ENCODE assay signal across 8 cellular contexts in the genomic region with DNA sequence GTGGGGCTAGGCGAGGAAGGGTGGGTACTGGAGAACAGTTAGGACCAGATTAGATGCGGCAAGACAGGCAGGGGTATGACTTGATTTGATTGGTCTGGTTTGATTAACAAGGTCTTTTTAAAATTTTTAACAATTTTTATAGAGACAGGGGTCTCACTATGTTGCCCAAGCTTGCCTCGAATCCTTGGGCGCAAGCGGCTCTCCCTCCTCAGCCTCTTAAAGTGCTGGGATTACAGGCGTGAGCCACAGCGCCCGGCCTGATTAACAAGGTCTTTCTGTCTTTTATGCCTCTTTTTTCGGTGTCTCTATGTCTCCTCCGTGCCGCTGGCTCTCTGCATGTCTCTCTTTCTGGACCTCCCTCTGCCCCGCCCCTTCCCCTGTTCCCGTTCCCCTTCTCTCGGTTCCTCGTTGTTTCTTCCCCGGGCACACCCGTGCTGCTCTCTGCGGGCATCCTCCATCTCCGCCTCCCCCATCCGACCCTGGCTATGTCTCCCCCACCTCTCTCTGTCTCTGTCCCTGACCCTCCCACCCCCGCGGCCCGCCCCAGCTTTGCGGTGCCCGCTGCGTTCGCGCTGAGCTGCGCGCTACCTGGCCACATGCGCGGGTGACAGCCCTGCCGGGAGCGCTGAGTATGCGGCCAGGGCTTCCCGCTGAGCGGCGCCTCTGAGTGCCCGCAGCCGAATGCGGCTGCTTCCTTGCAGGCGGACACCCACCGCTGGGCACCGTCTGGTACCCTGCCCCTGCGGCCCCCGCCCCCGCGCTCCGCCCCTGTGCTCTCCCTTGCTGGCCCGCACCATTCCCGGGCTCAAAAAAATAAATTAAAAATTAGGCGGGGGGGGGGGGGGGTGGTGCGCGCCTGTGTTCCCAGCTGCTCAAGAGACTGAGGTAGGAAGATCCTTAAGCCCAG. TPM values are rescaled to one million over a fixed set of nuclear protein-coding genes. Genes with fewer than 3 reads are reported as not detected.
A peak's percentile ranks its signal among the peaks of the same experiment; 100 is the strongest.
DNase-seq lines count a peak whose midpoint lies in the region; ATAC-seq and TF ChIP-seq lines count a peak whose summit lies in the region.
"Had no signal": no experiment of that assay in that cellular context is flagged by ENCODE, and none has a peak within 500 bp of the region (broad histone marks: within the 10 kb centered on the region; RNA-seq: fewer than 3 reads in every experiment).

No MANE protein-coding gene starts in this region.

- H3K27ac ChIP-seq in SJCRH30 (no peak overlapping the region), foreskin keratinocyte (no peak overlapping the region)
- H3K27ac ChIP-seq: C4-2B, epithelial cell of prostate had no signal

- no peak for TF ChIP-seq CTCF in foreskin keratinocyte (conservative IDR thresholded peaks at IDR 0.05)

- H3K27me3 ChIP-seq in SJCRH30 (peaks cover 4% of the 10 kb centered on the region; the same call in 1 of the 2 replicates), foreskin keratinocyte (peaks cover 39% of the 10 kb centered on the region)

- H3K9me3 ChIP-seq in SJCRH30 (replicated peaks), result 0 out of 2 replicates have a peak, but pooled peaks cover 2% of the 10 kb centered on the region

- peaks cover 9% of the 10 kb centered on the region for H3K4me1 Mint-ChIP-seq in stimulated activated naive CD8-positive, alpha-beta T cell treated with anti-CD3 and anti-CD28 coated beads, Interleukin-15, amount 100 ng/mL, for 72 hours

- DNase-seq in NCI-H2029 (lab: John Stamatoyannopoulos, UW), result peak; percentile 58
- no peak for DNase-seq in NCI-H2029 treated with DMSO at 0.1 percent for 48 hours (lab: John Stamatoyannopoulos, UW)
- peak; percentile 24 to 27 for DNase-seq in SJCRH30
- no peak for DNase-seq in foreskin keratinocyte
- DNase-seq in stimulated activated naive CD8-positive, alpha-beta T cell treated with anti-CD3 and anti-CD28 coated beads, Interleukin-15, amount 100 ng/mL, for 72 hours, result no peak
- no peak for DNase-seq in inferior parietal cortex (ENCODE audit: extremely low spot score)

- no peaks in the 10 kb centered on the region for H3K9me3 Mint-ChIP-seq in stimulated activated naive CD8-positive, alpha-beta T cell treated with anti-CD3 and anti-CD28 coated beads, Interleukin-15, amount 100 ng/mL, for 72 hours

- no peaks in the 10 kb centered on the region for H3K36me3 ChIP-seq in SJCRH30

- H3K27ac Mint-ChIP-seq in stimulated activated naive CD8-positive, alpha-beta T cell treated with anti-CD3 and anti-CD28 coated beads, Interleukin-15, amount 100 ng/mL, for 72 hours, result no peak overlapping the region

- H3K4me1 ChIP-seq in SJCRH30 (no peaks in the 10 kb centered on the region), foreskin keratinocyte (no peaks in the 10 kb centered on the region)

- peak overlapping the region; percentile 68 to 76 for H3K4me3 Mint-ChIP-seq in stimulated activated naive CD8-positive, alpha-beta T cell treated with anti-CD3 and anti-CD28 coated beads, Interleukin-15, amount 100 ng/mL, for 72 hours

- ATAC-seq in foreskin keratinocyte, result peak; percentile 44
- peak; percentile 67 for ATAC-seq in stimulated activated naive CD8-positive, alpha-beta T cell treated with anti-CD3 and anti-CD28 coated beads, Interleukin-15, amount 100 ng/mL, for 72 hours

- H3K4me3 ChIP-seq in SJCRH30, result peak overlapping the region; percentile 5; the same call in 1 of the 2 replicates

- peaks cover 55% of the 10 kb centered on the region for H3K27me3 Mint-ChIP-seq in stimulated activated naive CD8-positive, alpha-beta T cell treated with anti-CD3 and anti-CD28 coated beads, Interleukin-15, amount 100 ng/mL, for 72 hours

RNA-seq across cellular contexts. Expression of gene SDHAF1, which starts 8.1 kb away (rescaled TPM):
- 21.6 and 27.9 TPM in 2 replicates for total RNA-seq in SJCRH30 (2014; rRNA removed; shearing (Covaris generic))
- 9.2 and 11.5 TPM in 2 replicates for total RNA-seq in foreskin keratinocyte
- 14.0 and 14.9 TPM in 2 replicates for polyA plus RNA-seq in foreskin keratinocyte

RNA-seq across cellular contexts. Expression of gene SYNE4, which starts 21.7 kb away (rescaled TPM):
- total RNA-seq in SJCRH30 (2014; rRNA removed; shearing (Covaris generic)), result 0.10 and 0.20 TPM in 2 replicates
- 1.2 TPM in 2 replicates for total RNA-seq in foreskin keratinocyte
- 1.3 and 1.8 TPM in 2 replicates for polyA plus RNA-seq in foreskin keratinocyte

RNA-seq across cellular contexts. Expression of gene ALKBH6, which starts 27.1 kb away (rescaled TPM):
- 17.4 and 19.8 TPM in 2 replicates for total RNA-seq in SJCRH30 (2014; rRNA removed; shearing (Covaris generic))
- 18.5 and 20.2 TPM in 2 replicates for total RNA-seq in foreskin keratinocyte
- polyA plus RNA-seq in foreskin keratinocyte, result 31.0 and 31.1 TPM in 2 replicates

RNA-seq across cellular contexts. Expression of gene CLIP3, which starts 45.8 kb away (rescaled TPM):
- total RNA-seq in SJCRH30 (2014; rRNA removed; shearing (Covaris generic)), result 1.6 and 3.3 TPM in 2 replicates
- total RNA-seq in foreskin keratinocyte, result 0.46 and 0.82 TPM in 2 replicates
- 0.69 and 1.0 TPM in 2 replicates for polyA plus RNA-seq in foreskin keratinocyte

RNA-seq across cellular contexts. Expression of gene LRFN3, which starts 50.7 kb away (rescaled TPM):
- 5.1 and 10.2 TPM in 2 replicates for total RNA-seq in SJCRH30 (2014; rRNA removed; shearing (Covaris generic))
- 9.9 and 10.8 TPM in 2 replicates for total RNA-seq in foreskin keratinocyte
- polyA plus RNA-seq in foreskin keratinocyte, result 12.3 and 12.5 TPM in 2 replicates

Comparison
In these comparisons a context has a peak if more than half of its experiments do, and no peak if none do; other contexts are left out.
1. DNase-seq: peak in NCI-H2029 (single experiment) and SJCRH30 (2 of 2); none in NCI-H2029 treated with DMSO at 0.1 percent for 48 hours (single experiment), foreskin keratinocyte (0 of 2), stimulated activated naive CD8-positive, alpha-beta T cell treated with anti-CD3 and anti-CD28 coated beads, Interleukin-15, amount 100 ng/mL, for 72 hours (0 of 2) and inferior parietal cortex (single experiment).